Comparison of ENCODE assay signal across 8 cellular contexts in genomic region chr1:155322953-155323728, GRCh38. TPM values are rescaled to one million over a fixed set of nuclear protein-coding genes. Genes with fewer than 3 reads are reported as not detected.
DNase-seq lines count a peak whose midpoint lies in the region; ATAC-seq and TF ChIP-seq lines count a peak whose summit lies in the region.

No MANE protein-coding gene starts in this region.

- TF ChIP-seq EP300 in upper lobe of left lung (IDR thresholded peaks at IDR 0.05), result no peak

- peak in 3 of 4 donors; percentile 22 to 39 (median 36) for TF ChIP-seq POLR2A in upper lobe of left lung (IDR thresholded peaks at IDR 0.05)

- peak overlapping the region; percentile 99 for H3K27ac ChIP-seq in left ventricle myocardium inferior (replicated peaks)
- peak overlapping the region; percentile 84 to 97 (median 96) for H3K27ac ChIP-seq in upper lobe of left lung

- no peaks in the 10 kb centered on the region for H3K27me3 Mint-ChIP-seq in progenitor cell of endocrine pancreas

- H3K27me3 ChIP-seq in left ventricle myocardium inferior (ENCODE audit: low read depth) (no peaks in the 10 kb centered on the region), upper lobe of left lung (no peaks in the 10 kb centered on the region)

- peak; percentile 46 for DNase-seq in GF-D8 (lab: John Stamatoyannopoulos, UW)
- DNase-seq in NCI-H146 treated with DMSO at 0.1 percent for 48 hours (lab: John Stamatoyannopoulos, UW; ENCODE audit: unreplicated experiment), result peak; percentile 87
- peak; percentile 76 to 80 (median 76) for DNase-seq in T-helper 2 cell
- peak in 54 of 56 donors; percentile 38 to 86 (median 72) for DNase-seq in amygdala (lab: John Stamatoyannopoulos, UW)
- peak; percentile 90 for DNase-seq in left ventricle myocardium inferior
- peak; percentile 92 for DNase-seq in progenitor cell of endocrine pancreas (ENCODE audit: low spot score, unreplicated experiment)
- DNase-seq in upper lobe of left lung, result peak; percentile 90 to 97

- H3K36me3 ChIP-seq in left ventricle myocardium inferior (peaks cover 26% of the 10 kb centered on the region), upper lobe of left lung (peaks cover 0 to 26% (median 14%) of the 10 kb centered on the region in 4 donors)

- peaks cover 5% of the 10 kb centered on the region for H3K36me3 Mint-ChIP-seq in progenitor cell of endocrine pancreas (ENCODE audit: insufficient read depth)

- ATAC-seq in HG02623 (IDR thresholded peaks at IDR 0.05; ENCODE audit: unreplicated experiment), result peak; percentile 35
- ATAC-seq in upper lobe of left lung (ENCODE audit: low FRiP score in 2 of 2), result peak; percentile 80 to 83

- H3K9me3 ChIP-seq in left ventricle myocardium inferior (replicated peaks) (no peaks in the 10 kb centered on the region), upper lobe of left lung (no peaks in the 10 kb centered on the region)

- H3K27ac Mint-ChIP-seq in progenitor cell of endocrine pancreas, result peak overlapping the region; percentile 20

- H3K4me1 ChIP-seq in left ventricle myocardium inferior (peaks cover 55% of the 10 kb centered on the region), upper lobe of left lung (peaks cover 32 to 58% (median 40%) of the 10 kb centered on the region in 4 donors)

- WGBS in upper lobe of left lung, 2 donors, result 0 to 3% methylated on average over 15 to 38 of the region's 58 CpGs

- peak overlapping the region; percentile 88 for H3K4me3 Mint-ChIP-seq in progenitor cell of endocrine pancreas (ENCODE audit: low read depth)

- peaks cover 27% of the 10 kb centered on the region for H3K4me1 Mint-ChIP-seq in progenitor cell of endocrine pancreas (ENCODE audit: low read depth)

- H3K4me3 ChIP-seq in left ventricle myocardium inferior, result peak overlapping the region; percentile 85
- H3K4me3 ChIP-seq in upper lobe of left lung, result peak overlapping the region; percentile 73 to 94 (median 85)

- H3K9me3 Mint-ChIP-seq in progenitor cell of endocrine pancreas (ENCODE audit: low read depth), result no peaks in the 10 kb centered on the region

- TF ChIP-seq CTCF in left ventricle myocardium inferior (IDR thresholded peaks at IDR 0.05; ENCODE audit: borderline replicate concordance) (peak; percentile 96), progenitor cell of endocrine pancreas (IDR thresholded peaks at IDR 0.05; ENCODE audit: unreplicated experiment) (peak; percentile 98), upper lobe of left lung (IDR thresholded peaks at IDR 0.05) (peak; percentile 98 to 100 (median 98))

- intact Hi-C loops in left ventricle myocardium inferior (cut with micrococcal nuclease), result loop anchor here (5.0 kb wide), 1 partner anchor 46 kb away; the partner anchor contains the start of gene HCN3

RNA-seq across cellular contexts. Expression of gene RUSC1, which starts 2.4 kb away (rescaled TPM):
- total RNA-seq in left ventricle myocardium inferior (18.0 TPM), progenitor cell of endocrine pancreas (37.3 and 37.4 TPM in 2 replicates), upper lobe of left lung (10 to 100 TPM; 21.4 to 41.9 (median 31.2) TPM)

RNA-seq across cellular contexts. Expression of gene FDPS, which starts 14.5 kb away (rescaled TPM):
- total RNA-seq in left ventricle myocardium inferior (75.0 TPM), progenitor cell of endocrine pancreas (232 and 261 TPM in 2 replicates), upper lobe of left lung (100 to 1,000 TPM; 129 to 256 (median 179) TPM)

RNA-seq across cellular contexts. Expression of gene PKLR, which starts 21.9 kb away (rescaled TPM):
- not detected for total RNA-seq in left ventricle myocardium inferior
- total RNA-seq in progenitor cell of endocrine pancreas, result 0.16 and 0.57 TPM in 2 replicates
- total RNA-seq in upper lobe of left lung, result under 1 TPM in 2 of 6 donors, not detected in 4; 0.14 to 0.17 TPM

RNA-seq across cellular contexts. Expression of gene HCN3, which starts 45.9 kb away (rescaled TPM):
- total RNA-seq in left ventricle myocardium inferior (1.2 TPM), progenitor cell of endocrine pancreas (13.6 and 15.6 TPM in 2 replicates), upper lobe of left lung (1 to 10 TPM; 1.1 to 6.3 (median 2.6) TPM)

RNA-seq across cellular contexts. Expression of gene CLK2, which starts 49.8 kb away (rescaled TPM):
- total RNA-seq in left ventricle myocardium inferior (18.1 TPM), progenitor cell of endocrine pancreas (102 and 106 TPM in 2 replicates), upper lobe of left lung (10 to 100 TPM; 32.7 to 92.2 (median 48.1) TPM)

Comparison
In these comparisons a context has a peak if more than half of its experiments do, and no peak if none do; other contexts are left out.
1. Peak in every context shown above with its lines: DNase-seq, ATAC-seq, H3K4me3 ChIP-seq and H3K27ac ChIP-seq.